ENCODE assay signal across 14 cellular contexts in genomic region chr7:130875901-130876300, GRCh38.
DNase-seq lines count a peak whose midpoint lies in the region; ATAC-seq and TF ChIP-seq lines count a peak whose summit lies in the region.
"Had no signal": no experiment of that assay in that cellular context is flagged by ENCODE, and none has a peak within 500 bp of the region (broad histone marks: within the 10 kb centered on the region; RNA-seq: fewer than 3 reads in every experiment).

No MANE protein-coding gene starts in this region.

- intact Hi-C loops in activated CD8-positive, alpha-beta T cell treated with anti-CD3 and anti-CD28 coated beads for 36 hours (cut with micrococcal nuclease): no loop called here
- intact Hi-C loops in psoas muscle (cut with DNase I) (no loop called here), sigmoid colon (cut with DNase I) (no loop called here)

- H3K27ac ChIP-seq in psoas muscle (peak overlapping the region; percentile 48), sigmoid colon (peak overlapping the region in 1 of 4 donors; percentile 55)
- H3K27ac ChIP-seq: lower lobe of right lung had no signal

- H3K9me3 ChIP-seq in psoas muscle: no peaks in the 10 kb centered on the region
- H3K9me3 ChIP-seq in sigmoid colon: no peaks in the 10 kb centered on the region
- H3K9me3 ChIP-seq: body of pancreas, lower lobe of right lung had no signal

- H3K4me1 Mint-ChIP-seq in activated CD8-positive, alpha-beta T cell treated with anti-CD3 and anti-CD28 coated beads for 36 hours (ENCODE audit: low read depth): peaks cover 30% of the 10 kb centered on the region
- H3K4me1 Mint-ChIP-seq in activated CD8-positive, alpha-beta T cell treated with anti-CD3 and anti-CD28 coated beads, Interleukin-2, amount 10 ng/mL, durations not matched to agents 7 days and 5 days (ENCODE audit: low read depth): peaks cover 23% of the 10 kb centered on the region
- peaks cover 68% of the 10 kb centered on the region for H3K4me1 Mint-ChIP-seq in brain

- DNase-seq in activated CD8-positive, alpha-beta T cell treated with anti-CD3 and anti-CD28 coated beads for 36 hours: no peak
- no peak for DNase-seq in activated CD8-positive, alpha-beta T cell treated with anti-CD3 and anti-CD28 coated beads, Interleukin-2, amount 10 ng/mL, durations not matched to agents 7 days and 5 days
- DNase-seq in RKO (ENCODE audit: low spot score) (peak; percentile 80), psoas muscle (no peak), NCI-H2081 treated with DMSO at 0.1 percent for 48 hours (lab: John Stamatoyannopoulos, UW) (no peak), sigmoid colon (no peak)
- DNase-seq: GDM1, NCI-H510A, retina had no signal

- H3K4me3 ChIP-seq in psoas muscle (no peak overlapping the region), sigmoid colon (no peak overlapping the region)
- H3K4me3 ChIP-seq: body of pancreas, lower lobe of right lung had no signal

- H3K27me3 ChIP-seq in psoas muscle (ENCODE audit: insufficient read depth in 3 of 3, low read length in 2 of 3) (no peaks in the 10 kb centered on the region), sigmoid colon (no peaks in the 10 kb centered on the region)
- H3K27me3 ChIP-seq: body of pancreas had no signal

- TF ChIP-seq POLR2A in sigmoid colon (IDR thresholded peaks at IDR 0.05): no peak

- peaks cover 30% of the 10 kb centered on the region for H3K4me1 ChIP-seq in psoas muscle
- H3K4me1 ChIP-seq in sigmoid colon: peaks cover 0 to 25% (median 21%) of the 10 kb centered on the region in 4 donors

- TF ChIP-seq CTCF in activated CD8-positive, alpha-beta T cell treated with anti-CD3 and anti-CD28 coated beads for 36 hours (IDR thresholded peaks at IDR 0.05): no peak
- TF ChIP-seq CTCF in brain (conservative IDR thresholded peaks at IDR 0.05) (no peak), psoas muscle (IDR thresholded peaks at IDR 0.05) (no peak), sigmoid colon (IDR thresholded peaks at IDR 0.05) (no peak)

- peaks cover 77% of the 10 kb centered on the region for H3K36me3 Mint-ChIP-seq in activated CD8-positive, alpha-beta T cell treated with anti-CD3 and anti-CD28 coated beads for 36 hours (ENCODE audit: low read depth)
- H3K36me3 Mint-ChIP-seq in activated CD8-positive, alpha-beta T cell treated with anti-CD3 and anti-CD28 coated beads, Interleukin-2, amount 10 ng/mL, durations not matched to agents 7 days and 5 days (ENCODE audit: low read depth): peaks cover 60% of the 10 kb centered on the region
- no peaks in the 10 kb centered on the region for H3K36me3 Mint-ChIP-seq in brain

- H3K4me3 Mint-ChIP-seq in activated CD8-positive, alpha-beta T cell treated with anti-CD3 and anti-CD28 coated beads for 36 hours: no peak overlapping the region
- no peak overlapping the region for H3K4me3 Mint-ChIP-seq in activated CD8-positive, alpha-beta T cell treated with anti-CD3 and anti-CD28 coated beads, Interleukin-2, amount 10 ng/mL, durations not matched to agents 7 days and 5 days
- no peak overlapping the region for H3K4me3 Mint-ChIP-seq in brain
- H3K4me3 Mint-ChIP-seq: neural crest cell had no signal

- CTCF ChIA-PET in activated CD8-positive, alpha-beta T cell treated with anti-CD3 and anti-CD28 coated beads for 36 hours (lab: Charles Lee): interaction anchor here (0.5 to 1.9 kb wide), 5 partner anchors 10 to 313 kb away, joined by 3 to 9 read pairs (median 3); no protein-coding TSS in a partner anchor
- CTCF ChIA-PET in activated CD8-positive, alpha-beta T cell treated with anti-CD3 and anti-CD28 coated beads, Interleukin-2, amount 10 ng/mL, durations not matched to agents 7 days and 5 days (lab: Charles Lee): interaction anchor here (0.8 to 2.0 kb wide), 8 partner anchors 7 to 167 kb away, joined by 3 to 15 read pairs (median 4); no protein-coding TSS in a partner anchor

- no peak for ATAC-seq in activated CD8-positive, alpha-beta T cell treated with anti-CD3 and anti-CD28 coated beads for 36 hours
- no peak for ATAC-seq in activated CD8-positive, alpha-beta T cell treated with anti-CD3 and anti-CD28 coated beads, Interleukin-2, amount 10 ng/mL, durations not matched to agents 7 days and 5 days
- ATAC-seq in psoas muscle: peak in 2 of 4 donors; percentile 2 to 4
- no peak for ATAC-seq in GM19463 (IDR thresholded peaks at IDR 0.05; ENCODE audit: unreplicated experiment)

- no peaks in the 10 kb centered on the region for H3K27me3 Mint-ChIP-seq in activated CD8-positive, alpha-beta T cell treated with anti-CD3 and anti-CD28 coated beads for 36 hours
- H3K27me3 Mint-ChIP-seq in activated CD8-positive, alpha-beta T cell treated with anti-CD3 and anti-CD28 coated beads, Interleukin-2, amount 10 ng/mL, durations not matched to agents 7 days and 5 days (ENCODE audit: low read depth): no peaks in the 10 kb centered on the region
- peaks cover 3% of the 10 kb centered on the region for H3K27me3 Mint-ChIP-seq in brain

- H3K36me3 ChIP-seq in psoas muscle (ENCODE audit: insufficient read depth in 1 of 2, low read depth in 1 of 2) (peaks cover 3 to 100% of the 10 kb centered on the region in 2 donors), sigmoid colon (peaks cover 0 to 68% (median 19%) of the 10 kb centered on the region in 4 donors)

- TF ChIP-seq EP300 in sigmoid colon (IDR thresholded peaks at IDR 0.05): no peak

- H3K27ac Mint-ChIP-seq in activated CD8-positive, alpha-beta T cell treated with anti-CD3 and anti-CD28 coated beads for 36 hours: peak overlapping the region; percentile 55
- no peak overlapping the region for H3K27ac Mint-ChIP-seq in activated CD8-positive, alpha-beta T cell treated with anti-CD3 and anti-CD28 coated beads, Interleukin-2, amount 10 ng/mL, durations not matched to agents 7 days and 5 days
- H3K27ac Mint-ChIP-seq in brain: peak overlapping the region in 4 of 5 experiments; percentile 59 to 82 (median 80)

- no peaks in the 10 kb centered on the region for H3K9me3 Mint-ChIP-seq in activated CD8-positive, alpha-beta T cell treated with anti-CD3 and anti-CD28 coated beads for 36 hours
- no peaks in the 10 kb centered on the region for H3K9me3 Mint-ChIP-seq in activated CD8-positive, alpha-beta T cell treated with anti-CD3 and anti-CD28 coated beads, Interleukin-2, amount 10 ng/mL, durations not matched to agents 7 days and 5 days (ENCODE audit: insufficient read depth)
- no peaks in the 10 kb centered on the region for H3K9me3 Mint-ChIP-seq in brain
- H3K9me3 Mint-ChIP-seq: neural crest cell had no signal

- POLR2A ChIA-PET in activated CD8-positive, alpha-beta T cell treated with anti-CD3 and anti-CD28 coated beads for 36 hours (lab: Charles Lee): interaction anchor here (0.6 to 1.6 kb wide), 4 partner anchors 9 to 164 kb away, joined by 3 to 4 read pairs (median 4); no protein-coding TSS in a partner anchor
- POLR2A ChIA-PET in activated CD8-positive, alpha-beta T cell treated with anti-CD3 and anti-CD28 coated beads, Interleukin-2, amount 10 ng/mL, durations not matched to agents 7 days and 5 days (lab: Charles Lee): no interaction called here

- WGBS in psoas muscle, 3 donors: 80 to 86% (median 80%) methylated on average over 5 of the region's 5 CpGs
- 62 to 85% methylated on average over 5 of the region's 5 CpGs for WGBS in sigmoid colon, 2 donors
